Comparison of ENCODE assay signal across 10 cellular contexts in the genomic region with DNA sequence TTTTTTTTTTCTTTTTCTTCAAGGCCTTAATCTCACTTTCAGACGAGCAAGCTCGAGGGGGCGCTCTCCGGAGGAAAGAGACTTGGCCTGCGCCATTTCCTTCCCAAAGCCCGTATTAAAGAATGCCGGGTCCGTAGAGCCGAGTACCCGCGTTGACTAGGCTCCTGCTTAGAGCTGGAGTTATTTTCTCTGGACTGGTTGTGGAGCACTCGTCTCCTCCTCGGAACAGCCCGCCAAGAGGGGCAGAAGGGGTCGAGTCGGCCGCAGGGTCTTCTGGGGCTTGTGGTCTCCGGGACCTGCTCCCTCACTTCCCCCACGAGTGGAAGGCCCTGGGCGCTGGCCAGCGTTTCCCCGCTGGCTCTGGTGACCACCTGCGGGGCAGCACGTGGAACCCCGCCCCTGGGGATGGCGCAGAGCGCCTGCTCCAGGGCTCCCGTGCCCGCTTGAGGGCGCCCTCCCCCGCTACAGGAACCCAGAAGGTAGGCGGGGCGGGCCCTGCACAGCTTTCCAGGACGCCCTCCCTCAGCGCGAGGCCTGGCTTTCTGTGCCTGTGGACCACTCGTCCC. TPM values are rescaled to one million over a fixed set of nuclear protein-coding genes. Genes with fewer than 3 reads are reported as not detected.
A peak's percentile ranks its signal among the peaks of the same experiment; 100 is the strongest.
DNase-seq lines count a peak whose midpoint lies in the region; ATAC-seq and TF ChIP-seq lines count a peak whose summit lies in the region.
"Had no signal": no experiment of that assay in that cellular context is flagged by ENCODE, and none has a peak within 500 bp of the region (broad histone marks: within the 10 kb centered on the region; RNA-seq: fewer than 3 reads in every experiment).

No MANE protein-coding gene starts in this region.

- in situ Hi-C loops in SK-MEL-5 (cut with HindIII; ENCODE audit: low pct_unique_long_range_greater_than_20kb, low sequenced_read_pairs) = no loop called here

- H3K79me2 ChIP-seq in trophoblast cell (ENCODE audit: control insufficient read depth, insufficient read depth, low read length, poor library complexity) = no peaks in the 10 kb centered on the region

- TF ChIP-seq POLR2A in lower leg skin (IDR thresholded peaks at IDR 0.05) = no peak

- peak overlapping the region; percentile 17 for H2AFZ ChIP-seq in trophoblast cell (ENCODE audit: insufficient read depth, low read length, poor library complexity)

- peak overlapping the region; percentile 87 for H3K4me3 Mint-ChIP-seq in glutamatergic neuron (ENCODE audit: unreplicated experiment)
- H3K4me3 Mint-ChIP-seq in stimulated activated effector memory CD8-positive, alpha-beta T cell treated with anti-CD3 and anti-CD28 coated beads, Interleukin-12 subunit alpha, Interleukin-12 subunit beta, amount 100 ng/mL, for 72 hours = no peak overlapping the region
- H3K4me3 Mint-ChIP-seq: CD8-positive, alpha-beta T cell; natural killer cell had no signal

- no peaks in the 10 kb centered on the region for H3K27me3 Mint-ChIP-seq in glutamatergic neuron (ENCODE audit: unreplicated experiment)

- H4K91ac ChIP-seq in trophoblast cell (ENCODE audit: low read depth, low read length) = no peak overlapping the region

- H3K36me3 ChIP-seq in trophoblast cell (ENCODE audit: control insufficient read depth in 1 of 2, insufficient read depth in 2 of 2, low read length in 2 of 2) = no peaks in the 10 kb centered on the region

- WGBS in trophoblast cell (ENCODE audit: extremely low coverage, insufficient coverage, insufficient read length) = no CpG with 5 or more reads among the region's 37 CpGs
- WGBS in lower leg skin, 2 donors = 37 to 41% methylated on average over 33 to 35 of the region's 37 CpGs

- H2BK5ac ChIP-seq in trophoblast cell (ENCODE audit: low read depth, low read length, poor library complexity) = no peak overlapping the region

- peaks cover 4% of the 10 kb centered on the region for H3K4me1 Mint-ChIP-seq in glutamatergic neuron (ENCODE audit: low read depth, unreplicated experiment)
- no peaks in the 10 kb centered on the region for H3K4me1 Mint-ChIP-seq in stimulated activated effector memory CD8-positive, alpha-beta T cell treated with anti-CD3 and anti-CD28 coated beads, Interleukin-12 subunit alpha, Interleukin-12 subunit beta, amount 100 ng/mL, for 72 hours
- H3K4me1 Mint-ChIP-seq: natural killer cell had no signal

- H3K27ac Mint-ChIP-seq in glutamatergic neuron (ENCODE audit: unreplicated experiment) = peak overlapping the region; percentile 88
- H3K27ac Mint-ChIP-seq in stimulated activated effector memory CD8-positive, alpha-beta T cell treated with anti-CD3 and anti-CD28 coated beads, Interleukin-12 subunit alpha, Interleukin-12 subunit beta, amount 100 ng/mL, for 72 hours = no peak overlapping the region
- H3K27ac Mint-ChIP-seq: CD8-positive, alpha-beta T cell; natural killer cell had no signal

- H3K4ac ChIP-seq in trophoblast cell (ENCODE audit: low read depth, low read length) = no peak overlapping the region

- TF ChIP-seq CTCF in glutamatergic neuron (IDR thresholded peaks at IDR 0.05; ENCODE audit: partially characterized antibody, unreplicated experiment) (peak; percentile 55), lower leg skin (IDR thresholded peaks at IDR 0.05) (no peak)

- H3K14ac ChIP-seq in trophoblast cell (ENCODE audit: low read length) = no peak overlapping the region

- no peak overlapping the region for H3K27ac ChIP-seq in trophoblast cell (ENCODE audit: low read depth, low read length)

- H2BK12ac ChIP-seq in trophoblast cell (ENCODE audit: low read length) = no peak overlapping the region

- no peak overlapping the region for H3K18ac ChIP-seq in trophoblast cell (ENCODE audit: low read length)

- H3K4me3 ChIP-seq in trophoblast cell (ENCODE audit: low read depth, low read length) (no peak overlapping the region), lower leg skin (ENCODE audit: low read depth, poor library complexity, severe bottlenecking) (no peak overlapping the region)

- H3K36me3 Mint-ChIP-seq in glutamatergic neuron (ENCODE audit: unreplicated experiment) = no peaks in the 10 kb centered on the region
- no peaks in the 10 kb centered on the region for H3K36me3 Mint-ChIP-seq in stimulated activated effector memory CD8-positive, alpha-beta T cell treated with anti-CD3 and anti-CD28 coated beads, Interleukin-12 subunit alpha, Interleukin-12 subunit beta, amount 100 ng/mL, for 72 hours
- H3K36me3 Mint-ChIP-seq: CD8-positive, alpha-beta T cell had no signal

- no peaks in the 10 kb centered on the region for H3K9me3 ChIP-seq in trophoblast cell (ENCODE audit: insufficient read depth, low read depth, low read length)

- DNase-seq in activated gamma-delta T cell (lab: John Stamatoyannopoulos, UW) (peak; percentile 8), activated gamma-delta T cell treated with Interleukin-2 at 50 U/mL for 16 hours (no peak), SK-MEL-5 (ENCODE audit: low read depth, low spot score) (peak; percentile 81), glutamatergic neuron (peak; percentile 87), trophoblast cell (peak; percentile 15 to 26), lower leg skin (ENCODE audit: low spot score in 2 of 2) (no peak), DMS153 treated with DMSO at 0.1 percent for 48 hours (lab: John Stamatoyannopoulos, UW; ENCODE audit: unreplicated experiment) (no peak)
- no peak for DNase-seq in stimulated activated effector memory CD8-positive, alpha-beta T cell treated with anti-CD3 and anti-CD28 coated beads, Interleukin-12 subunit alpha, Interleukin-12 subunit beta, amount 100 ng/mL, for 72 hours (ENCODE audit: low spot score in 2 of 2)
- DNase-seq: natural killer cell had no signal

- H3K23ac ChIP-seq in trophoblast cell (ENCODE audit: low read length) = no peak overlapping the region

- peaks cover 5% of the 10 kb centered on the region for H3K9me3 Mint-ChIP-seq in glutamatergic neuron (ENCODE audit: unreplicated experiment)
- peaks cover 6% of the 10 kb centered on the region for H3K9me3 Mint-ChIP-seq in stimulated activated effector memory CD8-positive, alpha-beta T cell treated with anti-CD3 and anti-CD28 coated beads, Interleukin-12 subunit alpha, Interleukin-12 subunit beta, amount 100 ng/mL, for 72 hours

- peak overlapping the region; percentile 58 for H3K4me2 ChIP-seq in trophoblast cell (ENCODE audit: low read length)

- intact Hi-C loops in lower leg skin (cut with DNase I; ENCODE audit: low total_unique reads) = no loop called here

- peak overlapping the region; percentile 23 for H4K8ac ChIP-seq in trophoblast cell (ENCODE audit: low read depth, low read length)

- H3K9ac ChIP-seq in trophoblast cell (ENCODE audit: low read length) = no peak overlapping the region

- no peak overlapping the region for H4K12ac ChIP-seq in trophoblast cell (ENCODE audit: low read depth, low read length)

- ATAC-seq in stimulated activated effector memory CD8-positive, alpha-beta T cell treated with anti-CD3 and anti-CD28 coated beads, Interleukin-12 subunit alpha, Interleukin-12 subunit beta, amount 100 ng/mL, for 72 hours = no peak
- ATAC-seq: CD8-positive, alpha-beta T cell had no signal

- no peak overlapping the region for H2AK5ac ChIP-seq in trophoblast cell (ENCODE audit: low read length)

- H3K4me1 ChIP-seq in trophoblast cell (ENCODE audit: control insufficient read depth in 1 of 2, insufficient read depth in 2 of 2, low read length in 2 of 2) = no peaks in the 10 kb centered on the region

- H3K79me1 ChIP-seq in trophoblast cell (ENCODE audit: low read length) = no peaks in the 10 kb centered on the region

- no peaks in the 10 kb centered on the region for H3K27me3 ChIP-seq in trophoblast cell (ENCODE audit: insufficient read depth, low read length)

- no peak overlapping the region for H2BK120ac ChIP-seq in trophoblast cell (ENCODE audit: insufficient read depth, low read length, poor library complexity)

RNA-seq across cellular contexts. Expression of a gene that starts 2.7 kb away (rescaled TPM):
- total RNA-seq in SK-MEL-5 (2014; rRNA removed; shearing (Covaris generic)) = 0.08 TPM in 1 of 2 replicates, not detected in the other
- not detected in 2 replicates for polyA plus RNA-seq in SK-MEL-5 (2015; cell fraction: cytosol; rRNA removed)
- not detected in 2 replicates for polyA plus RNA-seq in SK-MEL-5 (2015; cell fraction: nucleus; rRNA removed)
- 0.86 TPM for total RNA-seq in glutamatergic neuron (ENCODE audit: unreplicated experiment)
- 0.03 TPM in 1 of 2 replicates, not detected in the other for polyA plus RNA-seq in trophoblast cell (2013)
- total RNA-seq in lower leg skin = under 1 TPM in 1 of 4 donors, not detected in 3; 0.05 TPM
- total RNA-seq: CD8-positive, alpha-beta T cell; natural killer cell had no signal

Comparison
In these comparisons a context has a peak if more than half of its experiments do, and no peak if none do; other contexts are left out.
1. DNase-seq: peak in activated gamma-delta T cell (single experiment), SK-MEL-5 (single experiment), glutamatergic neuron (single experiment) and trophoblast cell (2 of 2); none in activated gamma-delta T cell treated with Interleukin-2 at 50 U/mL for 16 hours (single experiment), lower leg skin (0 of 2), stimulated activated effector memory CD8-positive, alpha-beta T cell treated with anti-CD3 and anti-CD28 coated beads, Interleukin-12 subunit alpha, Interleukin-12 subunit beta, amount 100 ng/mL, for 72 hours (0 of 2) and DMS153 treated with DMSO at 0.1 percent for 48 hours (single experiment).